20 cellular contexts compared by ENCODE assay signal in genomic region chr14:65072937-65073336, GRCh38. TPM values are rescaled to one million over a fixed set of nuclear protein-coding genes. Genes with fewer than 3 reads are reported as not detected.
DNase-seq lines count a peak whose midpoint lies in the region; ATAC-seq, FAIRE-seq and TF ChIP-seq lines count a peak whose summit lies in the region.
"Had no signal": no experiment of that assay in that cellular context is flagged by ENCODE, and none has a peak within 500 bp of the region (broad histone marks: within the 10 kb centered on the region; RNA-seq: fewer than 3 reads in every experiment).

No MANE protein-coding gene starts in this region.

- peak overlapping the region in 1 of 2 donors; percentile 65 for H3K9ac ChIP-seq in colonic mucosa (ENCODE audit: low read depth in 2 of 2, low read length in 2 of 2)
- H3K9ac ChIP-seq in kidney (ENCODE audit: low read length in 2 of 2): peak overlapping the region in 1 of 2 donors; percentile 5

- H3K27ac ChIP-seq in colonic mucosa (peak overlapping the region; percentile 60), kidney (ENCODE audit: low read depth in 2 of 2, low read length in 2 of 2) (peak overlapping the region; percentile 82 to 86), small intestine (ENCODE audit: low read depth in 1 of 2, low read length in 1 of 2) (peak overlapping the region; percentile 50 to 76)
- H3K27ac ChIP-seq: PC-9 had no signal

- no peak overlapping the region for H3K4me3 Mint-ChIP-seq in activated T-cell treated with anti-CD3 and anti-CD28 coated beads, Interleukin-2, amount 50 U/mL, for 24 hours
- H3K4me3 Mint-ChIP-seq: stimulated activated memory B cell treated with anti-CD40 and anti-IgM and Interleukin-4, amounts not matched to agents 10 μg/mL and 1 μg/mL and 100 μg/mL, for 72 hours had no signal

- ATAC-seq in HG03520 (IDR thresholded peaks at IDR 0.05; ENCODE audit: unreplicated experiment): no peak
- ATAC-seq: gastroesophageal sphincter; stimulated activated memory B cell treated with anti-CD40 and anti-IgM and Interleukin-4, amounts not matched to agents 10 μg/mL and 1 μg/mL and 100 μg/mL, for 72 hours had no signal

- FAIRE-seq in kidney (lab: Jason Lieb, UNC) (no peak), small intestine (lab: Jason Lieb, UNC) (no peak), frontal cortex (lab: Jason Lieb, UNC) (no peak)
- FAIRE-seq: endothelial cell of umbilical vein had no signal

- H3K9me3 Mint-ChIP-seq in activated T-cell treated with anti-CD3 and anti-CD28 coated beads, Interleukin-2, amount 50 U/mL, for 24 hours: no peaks in the 10 kb centered on the region
- H3K9me3 Mint-ChIP-seq: stimulated activated memory B cell treated with anti-CD40 and anti-IgM and Interleukin-4, amounts not matched to agents 10 μg/mL and 1 μg/mL and 100 μg/mL, for 72 hours had no signal

- H3K36me3 Mint-ChIP-seq in activated T-cell treated with anti-CD3 and anti-CD28 coated beads, Interleukin-2, amount 50 U/mL, for 24 hours (ENCODE audit: low read depth): peaks cover 93% of the 10 kb centered on the region

- H3K4me3 ChIP-seq in colonic mucosa: no peak overlapping the region
- no peak overlapping the region for H3K4me3 ChIP-seq in kidney (ENCODE audit: low read length in 2 of 2)
- H3K4me3 ChIP-seq in small intestine (ENCODE audit: low read depth in 1 of 2, low read length in 2 of 2): no peak overlapping the region
- H3K4me3 ChIP-seq: gastroesophageal sphincter, PC-9, prostate gland, thyroid gland had no signal

- 16 to 55% (median 37%) methylated on average over 1 of the region's 1 CpG for WGBS in small intestine, 3 donors

- no peak for TF ChIP-seq CTCF in colonic mucosa (IDR thresholded peaks at IDR 0.05)
- no peak for TF ChIP-seq CTCF in kidney (IDR thresholded peaks at IDR 0.05; ENCODE audit: borderline replicate concordance, extremely low read depth, insufficient read depth)

- peak overlapping the region; percentile 76 for H3K27ac Mint-ChIP-seq in activated T-cell treated with anti-CD3 and anti-CD28 coated beads, Interleukin-2, amount 50 U/mL, for 24 hours

- H3K27me3 Mint-ChIP-seq in activated T-cell treated with anti-CD3 and anti-CD28 coated beads, Interleukin-2, amount 50 U/mL, for 24 hours: no peaks in the 10 kb centered on the region
- H3K27me3 Mint-ChIP-seq: stimulated activated memory B cell treated with anti-CD40 and anti-IgM and Interleukin-4, amounts not matched to agents 10 μg/mL and 1 μg/mL and 100 μg/mL, for 72 hours had no signal

- H3K9me3 ChIP-seq in colonic mucosa (no peaks in the 10 kb centered on the region), kidney (ENCODE audit: control insufficient read depth in 1 of 2, low read length in 2 of 2) (no peaks in the 10 kb centered on the region), small intestine (ENCODE audit: control insufficient read depth, low read depth) (no peaks in the 10 kb centered on the region)
- H3K9me3 ChIP-seq: BE2C, gastroesophageal sphincter, prostate gland, thyroid gland had no signal

- H3K36me3 ChIP-seq in colonic mucosa: no peaks in the 10 kb centered on the region
- H3K36me3 ChIP-seq in kidney (ENCODE audit: control insufficient read depth in 1 of 2, insufficient read depth in 2 of 2, low read length in 2 of 2): peaks cover 18% of the 10 kb centered on the region in 2 donors
- H3K36me3 ChIP-seq in small intestine (ENCODE audit: control insufficient read depth in 2 of 2, insufficient read depth in 2 of 2, low read length in 2 of 2): peaks cover 2 to 16% of the 10 kb centered on the region in 2 donors

- intact Hi-C loops in colonic mucosa (cut with DNase I) (no loop called here), kidney (cut with DNase I) (no loop called here)

- H3K27me3 ChIP-seq in colonic mucosa (no peaks in the 10 kb centered on the region), small intestine (ENCODE audit: control insufficient read depth in 2 of 2, insufficient read depth in 2 of 2, low read length in 2 of 2) (no peaks in the 10 kb centered on the region)
- H3K27me3 ChIP-seq: BE2C, gastroesophageal sphincter, thyroid gland had no signal

- DNase-seq in activated T-cell treated with anti-CD3 and anti-CD28 coated beads, Interleukin-2, amount 50 U/mL, for 24 hours: no peak
- DNase-seq in activated T-cell treated with anti-CD3 and anti-CD28 coated beads, Interleukin-2, amount 50 U/mL, for 1 hour: no peak
- no peak for DNase-seq in colonic mucosa
- DNase-seq in kidney: no peak
- peak; percentile 74 for DNase-seq in small intestine
- DNase-seq in frontal cortex (ENCODE audit: low spot score in 2 of 2): no peak
- no peak for DNase-seq in DMS153 (lab: John Stamatoyannopoulos, UW)
- DNase-seq: activated CD4-positive, alpha-beta T cell treated with anti-CD3 and anti-CD28 coated beads for 1 hour; activated gamma-delta T cell; BE2C; cortex of kidney; NCI-H1417; PC-9; T1000 had no signal

- H3K4me1 Mint-ChIP-seq in activated T-cell treated with anti-CD3 and anti-CD28 coated beads, Interleukin-2, amount 50 U/mL, for 24 hours (ENCODE audit: low read depth): peaks cover 16% of the 10 kb centered on the region

- peaks cover 28% of the 10 kb centered on the region for H3K4me1 ChIP-seq in colonic mucosa
- H3K4me1 ChIP-seq in kidney (ENCODE audit: control insufficient read depth in 1 of 2, insufficient read depth in 1 of 2, low read depth in 1 of 2, low read length in 2 of 2): peaks cover 34 to 35% of the 10 kb centered on the region in 2 donors
- peaks cover 14 to 25% of the 10 kb centered on the region in 2 donors for H3K4me1 ChIP-seq in small intestine (ENCODE audit: control insufficient read depth in 2 of 2, insufficient read depth in 1 of 2, low read depth in 1 of 2, low read length in 1 of 2)
- H3K4me1 ChIP-seq: BE2C had no signal

RNA-seq across cellular contexts. Expression of gene MAX, which starts 29.4 kb away (rescaled TPM):
- total RNA-seq in colonic mucosa (100 to 1,000 TPM in 1 of 2 donors, 10 to 100 TPM in 1; 91.1 to 107 TPM), kidney (89.4 TPM), frontal cortex (69.7 TPM)
- polyA plus RNA-seq in kidney (ENCODE audit: insufficient read depth, low read depth, low replicate concordance) (48.9 TPM), small intestine (10 to 100 TPM; 42.9 to 77.3 (median 64.6) TPM)
